In the genomic region with DNA sequence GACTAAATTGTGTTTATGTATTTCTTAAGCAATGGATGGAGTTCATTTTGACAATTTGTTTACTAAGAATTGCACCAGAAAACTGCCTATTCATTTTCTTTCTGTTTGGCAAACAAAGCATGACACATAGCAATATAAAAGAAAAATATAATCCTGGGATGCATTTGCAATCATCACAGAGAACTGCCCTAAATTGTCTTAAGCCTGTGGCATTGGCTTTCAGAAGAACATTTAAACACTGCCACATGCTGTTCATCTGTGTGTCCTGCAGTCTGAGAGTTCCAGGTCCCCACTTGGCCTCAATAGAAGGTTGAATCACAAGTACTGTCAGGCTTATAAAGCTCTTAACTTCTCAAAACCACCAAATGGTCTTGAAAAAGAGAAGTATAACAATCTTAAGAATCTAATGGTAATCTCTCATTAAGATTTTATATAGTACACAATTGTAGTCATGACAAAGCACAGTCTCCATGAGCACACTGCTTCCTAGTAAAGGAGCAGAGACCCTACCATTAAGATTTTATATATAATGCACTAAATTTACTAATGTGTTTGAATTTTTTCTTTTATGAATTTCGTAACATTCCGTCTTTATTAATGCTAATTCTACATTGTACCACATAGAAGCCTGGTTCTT, we compare ENCODE assay signal across 8 cellular contexts. TPM values are rescaled to one million over a fixed set of nuclear protein-coding genes. Genes with fewer than 3 reads are reported as not detected.
DNase-seq lines count a peak whose midpoint lies in the region; ATAC-seq and TF ChIP-seq lines count a peak whose summit lies in the region.

No MANE protein-coding gene starts in this region.

- no peaks in the 10 kb centered on the region for H3K36me3 Mint-ChIP-seq in brain

- DNase-seq in EL, result peak; percentile 63
- DNase-seq in SK-N-DZ (ENCODE audit: low spot score), result peak; percentile 67
- peak; percentile 7 for DNase-seq in iPS DF 4.7 (ENCODE audit: extremely low read depth, low spot score)
- peak; percentile 43 for DNase-seq in smooth muscle cell of the brain vasculature (ENCODE audit: low read depth, low spot score)
- DNase-seq in cortex of kidney (lab: John Stamatoyannopoulos, UW), result no peak

- H3K27ac Mint-ChIP-seq in brain, result no peak overlapping the region

- H3K36me3 ChIP-seq in KMS-11 (ENCODE audit: insufficient read depth), result no peaks in the 10 kb centered on the region

- no peak overlapping the region for H3K9ac ChIP-seq in KMS-11

- peaks cover 13% of the 10 kb centered on the region for H3K4me1 ChIP-seq in KMS-11 (ENCODE audit: low read depth, poor library complexity, severe bottlenecking)

- H3K27me3 Mint-ChIP-seq in brain, result peaks cover 3% of the 10 kb centered on the region

- no peaks in the 10 kb centered on the region for H3K27me3 ChIP-seq in KMS-11 (ENCODE audit: insufficient read depth, low read depth)

- no peaks in the 10 kb centered on the region for H4K20me1 ChIP-seq in KMS-11 (ENCODE audit: insufficient read depth)

- no peak overlapping the region for H3K27ac ChIP-seq in KMS-11

- TF ChIP-seq CTCF in KMS-11 (conservative IDR thresholded peaks at IDR 0.05; ENCODE audit: low read depth, low read length), result peak; percentile 82
- peak; percentile 85 to 88 for TF ChIP-seq CTCF in brain (conservative IDR thresholded peaks at IDR 0.05)

- H3K79me2 ChIP-seq in KMS-11 (ENCODE audit: insufficient read depth, low read depth), result no peaks in the 10 kb centered on the region

- ATAC-seq in GM21576 (IDR thresholded peaks at IDR 0.05; ENCODE audit: unreplicated experiment), result peak; percentile 80

- H3K4me3 ChIP-seq in KMS-11 (IDR thresholded peaks at IDR 0.05; ENCODE audit: insufficient read depth, low read depth, low read length), result no peak overlapping the region

- H3K9me3 Mint-ChIP-seq in brain, result no peaks in the 10 kb centered on the region

- H3K4me2 ChIP-seq in KMS-11, result no peak overlapping the region

- no peak overlapping the region for H3K4me3 Mint-ChIP-seq in brain

- no peaks in the 10 kb centered on the region for H3K4me1 Mint-ChIP-seq in brain

- no peak overlapping the region for H2AFZ ChIP-seq in KMS-11 (ENCODE audit: low read depth)

RNA-seq across cellular contexts. Expression of a gene that starts 29.9 kb away (rescaled TPM):
- polyA plus RNA-seq in SK-N-DZ (2014; cell fraction: cytosol; rRNA removed), result 0.20 TPM in 1 of 2 replicates, not detected in the other
- not detected in 2 replicates for polyA plus RNA-seq in SK-N-DZ (2014; cell fraction: nucleus; rRNA removed)
- 1.3 TPM for polyA plus RNA-seq in brain (ENCODE audit: insufficient read depth, low read depth, low replicate concordance)

RNA-seq across cellular contexts. Expression of a gene that starts 33.3 kb away (rescaled TPM):
- polyA plus RNA-seq in SK-N-DZ (2014; cell fraction: cytosol; rRNA removed), result not detected in 2 replicates
- polyA plus RNA-seq in SK-N-DZ (2014; cell fraction: nucleus; rRNA removed), result not detected in 2 replicates
- not detected for polyA plus RNA-seq in brain (ENCODE audit: insufficient read depth, low read depth, low replicate concordance)
